Comparison of ENCODE assay signal across 9 cellular contexts in genomic region chr12:89040146-89040964, GRCh38.
DNase-seq lines count a peak whose midpoint lies in the region; ATAC-seq and TF ChIP-seq lines count a peak whose summit lies in the region.
"Had no signal": no experiment of that assay in that cellular context is flagged by ENCODE, and none has a peak within 500 bp of the region (broad histone marks: within the 10 kb centered on the region; RNA-seq: fewer than 3 reads in every experiment).

No MANE protein-coding gene starts in this region.

- TF ChIP-seq POLR2A in spleen (IDR thresholded peaks at IDR 0.05), result no peak

- WGBS in spleen, 5 donors, result 25 to 50% (median 28%) methylated on average over 10 of the region's 10 CpGs

- H3K9me3 ChIP-seq in spleen, result no peaks in the 10 kb centered on the region
- H3K9me3 ChIP-seq: SJSA1 had no signal

- intact Hi-C loops in spleen (cut with DNase I; ENCODE audit: low total_unique reads), result no loop called here

- H3K4me1 ChIP-seq in spleen, result peaks cover 8 to 28% (median 12%) of the 10 kb centered on the region in 6 donors
- H3K4me1 ChIP-seq: SJSA1 had no signal

- peak overlapping the region in 2 of 8 donors; percentile 15 to 34 for H3K27ac ChIP-seq in spleen
- H3K27ac ChIP-seq: SJSA1 had no signal

- H3K36me3 ChIP-seq in spleen, result no peaks in the 10 kb centered on the region
- H3K36me3 ChIP-seq: SJSA1 had no signal

- peak in 6 of 11 experiments; percentile 16 to 56 (median 34) for TF ChIP-seq CTCF in spleen (IDR thresholded peaks at IDR 0.05 in 8 of 11, conservative IDR thresholded peaks at IDR 0.05 in 3 of 11)

- H3K4me3 ChIP-seq in spleen, result no peak overlapping the region
- H3K4me3 ChIP-seq: SJSA1 had no signal

- ATAC-seq in GM18861 (IDR thresholded peaks at IDR 0.05; ENCODE audit: unreplicated experiment), result peak; percentile 98
- peak; percentile 95 for ATAC-seq in HG02870 (IDR thresholded peaks at IDR 0.05; ENCODE audit: unreplicated experiment)

- peak; percentile 53 for DNase-seq in RPMI7951 (ENCODE audit: low read depth)
- DNase-seq in activated effector memory CD4-positive, alpha-beta T cell treated with anti-CD3 and anti-CD28 coated beads, Interleukin-2, amount 50 U/mL, for 16 hours, result peak; percentile 91
- DNase-seq in spleen, result peak; percentile 91
- no peak for DNase-seq in NCI-H2227 (lab: John Stamatoyannopoulos, UW; ENCODE audit: unreplicated experiment)
- no peak for DNase-seq in cerebellar cortex (ENCODE audit: low spot score)
- no peak for DNase-seq in AG08395 (ENCODE audit: low spot score)

- no peaks in the 10 kb centered on the region for H3K27me3 ChIP-seq in spleen (replicated peaks in 1 of 7)
- H3K27me3 ChIP-seq: SJSA1 had no signal

Comparison
In these comparisons a context has a peak if more than half of its experiments do, and no peak if none do; other contexts are left out.
1. DNase-seq: peak in RPMI7951 (single experiment), activated effector memory CD4-positive, alpha-beta T cell treated with anti-CD3 and anti-CD28 coated beads, Interleukin-2, amount 50 U/mL, for 16 hours (single experiment) and spleen (single experiment); none in NCI-H2227 (single experiment), cerebellar cortex (single experiment) and AG08395 (single experiment).